16 cellular contexts compared by ENCODE assay signal in genomic region chr9:93218161-93218560, GRCh38. TPM values are rescaled to one million over a fixed set of nuclear protein-coding genes. Genes with fewer than 3 reads are reported as not detected.
DNase-seq lines count a peak whose midpoint lies in the region; ATAC-seq and TF ChIP-seq lines count a peak whose summit lies in the region.
"Had no signal": no experiment of that assay in that cellular context is flagged by ENCODE, and none has a peak within 500 bp of the region (broad histone marks: within the 10 kb centered on the region; RNA-seq: fewer than 3 reads in every experiment).

No MANE protein-coding gene starts in this region.

- H3K27ac Mint-ChIP-seq in activated naive CD4-positive, alpha-beta T cell treated with anti-CD3 and anti-CD28 coated beads, Interleukin-2, amount 50 U/mL, for 72 hours: no peak overlapping the region

- H3K9ac ChIP-seq in BLaER1: peak overlapping the region; percentile 45; the same call in 1 of the 2 replicates

- H3K27ac ChIP-seq in BLaER1: peak overlapping the region; percentile 68
- peak overlapping the region; percentile 23 to 83 (median 64) for H3K27ac ChIP-seq in heart left ventricle
- peak overlapping the region; percentile 97 to 99 (median 98) for H3K27ac ChIP-seq in gastrocnemius medialis

- H3K9me3 ChIP-seq in BLaER1 (peaks cover 11% of the 10 kb centered on the region), heart left ventricle (peaks cover 0 to 13% (median 0%) of the 10 kb centered on the region in 12 donors), mucosa of descending colon (no peaks in the 10 kb centered on the region), gastrocnemius medialis (no peaks in the 10 kb centered on the region)

- peak overlapping the region; percentile 97 for H3K4me2 ChIP-seq in BLaER1

- H3K4me1 ChIP-seq in BLaER1 (peaks cover 57% of the 10 kb centered on the region), heart left ventricle (peaks cover 0 to 66% (median 20%) of the 10 kb centered on the region in 12 donors), mucosa of descending colon (ENCODE audit: low read depth) (peaks cover 32% of the 10 kb centered on the region), gastrocnemius medialis (peaks cover 46 to 49% of the 10 kb centered on the region in 2 donors)

- WGBS in heart left ventricle, 4 donors: 40 to 57% (median 49%) methylated on average over 4 to 6 of the region's 6 CpGs

- H3K9me3 Mint-ChIP-seq in activated naive CD4-positive, alpha-beta T cell treated with anti-CD3 and anti-CD28 coated beads, Interleukin-2, amount 50 U/mL, for 72 hours: peaks cover 5 to 7% of the 10 kb centered on the region in 2 donors

- no peak overlapping the region for H3K4me3 ChIP-seq in BLaER1
- H3K4me3 ChIP-seq in heart left ventricle: no peak overlapping the region
- H3K4me3 ChIP-seq in mucosa of descending colon: no peak overlapping the region
- H3K4me3 ChIP-seq in gastrocnemius medialis: no peak overlapping the region

- peaks cover 32% of the 10 kb centered on the region for H4K20me1 ChIP-seq in BLaER1

- H3K36me3 Mint-ChIP-seq in activated naive CD4-positive, alpha-beta T cell treated with anti-CD3 and anti-CD28 coated beads, Interleukin-2, amount 50 U/mL, for 72 hours: peaks cover 8% of the 10 kb centered on the region in 2 donors

- intact Hi-C loops in heart left ventricle (cut with DNase I): no loop called here
- intact Hi-C loops in mucosa of descending colon (cut with DNase I, micrococcal nuclease): no loop called here
- intact Hi-C loops in gastrocnemius medialis (cut with DNase I; ENCODE audit: low total_unique reads): loop anchor here (1.0 to 5.0 kb wide), 4 partner anchors 58 to 1879 kb away; partner anchors contain the start of gene CARD19

- no peaks in the 10 kb centered on the region for H3K36me3 ChIP-seq in BLaER1
- H3K36me3 ChIP-seq in heart left ventricle: no peaks in the 10 kb centered on the region
- H3K36me3 ChIP-seq in mucosa of descending colon (ENCODE audit: low read depth): no peaks in the 10 kb centered on the region
- H3K36me3 ChIP-seq in gastrocnemius medialis: no peaks in the 10 kb centered on the region

- peak; percentile 86 to 90 (median 88) for ATAC-seq in heart left ventricle
- peak; percentile 64 for ATAC-seq in mucosa of descending colon
- peak; percentile 86 to 87 for ATAC-seq in gastrocnemius medialis
- ATAC-seq in activated naive CD4-positive, alpha-beta T cell treated with anti-CD3 and anti-CD28 coated beads, Interleukin-2, amount 50 U/mL, for 72 hours: no peak
- ATAC-seq in GM19467 (IDR thresholded peaks at IDR 0.05; ENCODE audit: unreplicated experiment): no peak
- ATAC-seq: HCT116 had no signal

- no peaks in the 10 kb centered on the region for H3K27me3 ChIP-seq in BLaER1
- H3K27me3 ChIP-seq in heart left ventricle: no peaks in the 10 kb centered on the region
- no peaks in the 10 kb centered on the region for H3K27me3 ChIP-seq in gastrocnemius medialis

- no peak for TF ChIP-seq POLR2A in heart left ventricle (IDR thresholded peaks at IDR 0.05)
- TF ChIP-seq POLR2A in gastrocnemius medialis (IDR thresholded peaks at IDR 0.05): peak in 1 of 2 donors; percentile 17

- peak; percentile 51 to 85 (median 71) for DNase-seq in heart left ventricle
- DNase-seq in mucosa of descending colon: peak; percentile 46 to 72 (median 65)
- DNase-seq in gastrocnemius medialis: peak; percentile 93 to 98
- no peak for DNase-seq in GDM1 (lab: John Stamatoyannopoulos, UW)
- DNase-seq in activated naive CD4-positive, alpha-beta T cell treated with anti-CD3 and anti-CD28 coated beads, Interleukin-2, amount 50 U/mL, for 72 hours (ENCODE audit: low spot score in 2 of 2): no peak
- no peak for DNase-seq in GM03348 (ENCODE audit: low spot score)
- DNase-seq: 8988T, DMS153, EL, NCI-H1417, NCI-H1930, NCI-H2171, NCI-H446 treated with DMSO at 0.1 percent for 48 hours had no signal

- TF ChIP-seq CTCF in heart left ventricle (IDR thresholded peaks at IDR 0.05): peak in 2 of 12 donors; percentile 10 to 13
- no peak for TF ChIP-seq CTCF in mucosa of descending colon (IDR thresholded peaks at IDR 0.05)
- no peak for TF ChIP-seq CTCF in gastrocnemius medialis (IDR thresholded peaks at IDR 0.05 in 4 of 5, conservative IDR thresholded peaks at IDR 0.05 in 1 of 5)

- in situ Hi-C loops in gastrocnemius medialis (cut with MboI; ENCODE audit: low sequenced_read_pairs in 4 of 4): no loop called here

RNA-seq across cellular contexts. Expression of gene WNK2, which starts 34.2 kb away (rescaled TPM):
- total RNA-seq in heart left ventricle: 100 to 1,000 TPM; 107 to 206 (median 129) TPM
- 10 to 100 TPM; 29.4 to 97.5 TPM for polyA plus RNA-seq in heart left ventricle
- total RNA-seq in mucosa of descending colon: 100 to 1,000 TPM; 175 to 276 (median 201) TPM
- total RNA-seq in gastrocnemius medialis: 10 to 100 TPM; 11.3 to 43.0 (median 24.7) TPM
- 1 to 10 TPM; 2.6 to 3.8 TPM for total RNA-seq in activated naive CD4-positive, alpha-beta T cell treated with anti-CD3 and anti-CD28 coated beads, Interleukin-2, amount 50 U/mL, for 72 hours

Comparison
In these comparisons a context has a peak if more than half of its experiments do, and no peak if none do; other contexts are left out.
1. ATAC-seq: peak in heart left ventricle (4 of 4), mucosa of descending colon (single experiment) and gastrocnemius medialis (2 of 2); none in activated naive CD4-positive, alpha-beta T cell treated with anti-CD3 and anti-CD28 coated beads, Interleukin-2, amount 50 U/mL, for 72 hours (0 of 2) and GM19467 (single experiment).
2. DNase-seq: peak in heart left ventricle (5 of 5), mucosa of descending colon (3 of 3) and gastrocnemius medialis (2 of 2); none in GDM1 (single experiment), activated naive CD4-positive, alpha-beta T cell treated with anti-CD3 and anti-CD28 coated beads, Interleukin-2, amount 50 U/mL, for 72 hours (0 of 2) and GM03348 (single experiment).
3. Peak in every context shown above with its lines, with median percentiles within 50 percentile points of each other: H3K27ac ChIP-seq.